In the genomic region with DNA sequence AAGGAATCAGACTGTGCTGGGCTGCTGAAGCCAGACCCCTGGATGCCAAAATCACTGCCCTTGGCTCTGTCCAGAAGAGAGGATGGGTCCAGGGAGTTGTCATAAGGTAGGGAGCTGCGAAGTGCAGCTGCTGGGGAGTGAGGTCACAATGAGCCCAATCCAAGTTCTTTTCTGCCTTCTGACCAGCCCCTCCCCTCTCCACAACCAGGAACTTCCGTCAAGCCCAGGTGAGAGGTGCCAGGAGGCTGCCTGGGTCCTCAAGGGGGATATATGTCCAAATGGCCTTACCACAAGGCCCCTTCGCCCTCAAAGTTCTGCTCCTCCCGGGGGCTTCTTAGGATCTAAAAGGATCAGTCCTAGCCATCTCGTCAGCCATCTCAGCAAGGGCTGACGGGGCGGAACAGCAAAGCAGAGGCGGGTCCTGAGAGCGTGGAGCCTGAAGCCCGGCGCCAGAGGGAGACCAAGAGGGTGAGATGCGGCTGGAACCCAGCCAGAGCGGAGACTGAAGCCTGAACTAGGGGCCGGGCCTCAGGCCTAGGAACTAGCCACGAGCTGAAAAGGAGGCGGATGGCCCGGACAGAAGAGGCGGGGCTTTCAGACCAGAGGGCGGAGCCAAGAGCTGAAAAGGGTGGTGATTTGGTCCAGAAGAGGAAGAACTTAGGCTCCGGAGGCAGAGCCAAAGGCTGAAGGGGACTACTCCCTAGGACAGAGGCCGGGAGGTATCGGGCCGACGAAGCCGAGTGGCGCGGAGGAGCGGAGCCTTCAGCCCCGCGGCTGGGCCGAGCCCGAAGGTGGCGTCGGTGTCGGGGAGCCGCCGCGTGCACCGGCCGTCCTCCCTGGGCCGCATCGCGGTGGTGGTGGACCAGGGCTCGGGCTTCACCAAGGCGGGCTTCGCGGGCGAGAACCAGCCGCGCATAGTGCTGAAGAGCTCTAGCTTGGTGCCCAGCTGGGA, we compare ENCODE assay signal across 8 cellular contexts. TPM values are rescaled to one million over a fixed set of nuclear protein-coding genes. Genes with fewer than 3 reads are reported as not detected.
DNase-seq lines count a peak whose midpoint lies in the region; ATAC-seq, FAIRE-seq and TF ChIP-seq lines count a peak whose summit lies in the region.

A gene (plus strand): TSS at position 651 of the 952 bp plus-strand sequence. CDS start 555 bp downstream, outside the sequence.

- peaks cover 27% of the 10 kb centered on the region for H3K36me3 ChIP-seq in WERI-Rb-1
- H3K36me3 ChIP-seq in breast epithelium: no peaks in the 10 kb centered on the region
- H3K36me3 ChIP-seq in skeletal muscle satellite cell (ENCODE audit: insufficient read depth, low read length): peaks cover 13% of the 10 kb centered on the region

- no peak for FAIRE-seq in D721Med (lab: Jason Lieb, UNC)

- peak; percentile 95 for DNase-seq in GM13976 (ENCODE audit: low spot score)
- peak; percentile 80 for DNase-seq in NCI-H146 treated with DMSO at 0.1 percent for 48 hours (lab: John Stamatoyannopoulos, UW; ENCODE audit: unreplicated experiment)
- DNase-seq in WERI-Rb-1: peak; percentile 90
- peak; percentile 96 to 97 for DNase-seq in breast epithelium (ENCODE audit: low spot score in 2 of 2)
- no peak for DNase-seq in D721Med (ENCODE audit: insufficient read length, low spot score)

- in situ Hi-C loops in GM13976 (cut with MboI; ENCODE audit: low sequenced_read_pairs, unreplicated experiment): loop anchor here (10.0 kb wide), 1 partner anchor 212 kb away; no protein-coding TSS in a partner anchor

- H3K27ac ChIP-seq in WERI-Rb-1: peak within 1 kb of the TSS; percentile 58
- H3K27ac ChIP-seq in breast epithelium: peak within 1 kb of the TSS; percentile 94 to 95

- peak within 1 kb of the TSS; percentile 89 for H3K4me2 ChIP-seq in skeletal muscle satellite cell (ENCODE audit: low read length)

- H3K9me3 ChIP-seq in WERI-Rb-1 (ENCODE audit: severe bottlenecking) (no peaks in the 10 kb centered on the region), breast epithelium (no peaks in the 10 kb centered on the region), iPS-18c (ENCODE audit: control insufficient read depth, insufficient read depth, low read length) (no peaks in the 10 kb centered on the region), skeletal muscle satellite cell (replicated peaks; ENCODE audit: low read length) (no peaks in the 10 kb centered on the region)

- H3K4me3 ChIP-seq in WERI-Rb-1 (ENCODE audit: low read depth, low read length): peak within 1 kb of the TSS; percentile 43
- peak within 1 kb of the TSS; percentile 57 to 76 (median 70) for H3K4me3 ChIP-seq in breast epithelium
- H3K4me3 ChIP-seq in iPS-18c (ENCODE audit: insufficient read depth, low read depth, low read length): peak within 1 kb of the TSS; percentile 63
- peak within 1 kb of the TSS; percentile 71 for H3K4me3 ChIP-seq in skeletal muscle satellite cell (ENCODE audit: low read length)

- intact Hi-C loops in breast epithelium (cut with DNase I; ENCODE audit: low total_unique reads): no loop called here

- H3K4me1 ChIP-seq in breast epithelium: peaks cover 0 to 5% of the 10 kb centered on the region in 2 donors
- H3K4me1 ChIP-seq in skeletal muscle satellite cell (ENCODE audit: control insufficient read depth, insufficient read depth, low read length): peaks cover 39% of the 10 kb centered on the region

- peak; percentile 63 for ATAC-seq in HG02763 (IDR thresholded peaks at IDR 0.05; ENCODE audit: unreplicated experiment)

- no peaks in the 10 kb centered on the region for H3K27me3 ChIP-seq in WERI-Rb-1 (ENCODE audit: insufficient read depth, low read depth, severe bottlenecking)
- H3K27me3 ChIP-seq in breast epithelium: no peaks in the 10 kb centered on the region
- H3K27me3 ChIP-seq in skeletal muscle satellite cell (ENCODE audit: control insufficient read depth, insufficient read depth, low read length): no peaks in the 10 kb centered on the region

- no peak for TF ChIP-seq CTCF in GM13976 (IDR thresholded peaks at IDR 0.05; ENCODE audit: borderline replicate concordance, control extremely low read depth, extremely low read depth, insufficient read depth, missing control alignments)
- TF ChIP-seq CTCF in WERI-Rb-1 (IDR thresholded peaks at IDR 0.05; ENCODE audit: low read depth, low read length): 0 out of 2 replicates have a peak, but pooled peaks have one; percentile 19
- peak in 2 of 3 donors; percentile 6 to 32 for TF ChIP-seq CTCF in breast epithelium (IDR thresholded peaks at IDR 0.05)
- TF ChIP-seq CTCF in D721Med (IDR thresholded peaks at IDR 0.05; ENCODE audit: insufficient read depth, missing control alignments): no peak

- peak within 1 kb of the TSS; percentile 66 for H3K9ac ChIP-seq in skeletal muscle satellite cell (ENCODE audit: low read depth, low read length)

- TF ChIP-seq POLR2A in breast epithelium (IDR thresholded peaks at IDR 0.05): no peak

RNA-seq across cellular contexts. Expression of the gene that starts here (rescaled TPM):
- total RNA-seq in breast epithelium: 1 to 10 TPM; 1.4 to 3.4 (median 2.6) TPM
- 3.5 and 4.2 TPM in 2 replicates for total RNA-seq in skeletal muscle satellite cell (2012; rRNA removed)

Comparison
In these comparisons a context has a peak if more than half of its experiments do, and no peak if none do; other contexts are left out.
1. CTCF ChIP-seq: peak in WERI-Rb-1 (single experiment) and breast epithelium (2 of 3); none in GM13976 (single experiment) and D721Med (single experiment).
2. Peak in every context shown above with its lines, with median percentiles within 50 percentile points of each other: H3K4me3 ChIP-seq.